In the genomic region with DNA sequence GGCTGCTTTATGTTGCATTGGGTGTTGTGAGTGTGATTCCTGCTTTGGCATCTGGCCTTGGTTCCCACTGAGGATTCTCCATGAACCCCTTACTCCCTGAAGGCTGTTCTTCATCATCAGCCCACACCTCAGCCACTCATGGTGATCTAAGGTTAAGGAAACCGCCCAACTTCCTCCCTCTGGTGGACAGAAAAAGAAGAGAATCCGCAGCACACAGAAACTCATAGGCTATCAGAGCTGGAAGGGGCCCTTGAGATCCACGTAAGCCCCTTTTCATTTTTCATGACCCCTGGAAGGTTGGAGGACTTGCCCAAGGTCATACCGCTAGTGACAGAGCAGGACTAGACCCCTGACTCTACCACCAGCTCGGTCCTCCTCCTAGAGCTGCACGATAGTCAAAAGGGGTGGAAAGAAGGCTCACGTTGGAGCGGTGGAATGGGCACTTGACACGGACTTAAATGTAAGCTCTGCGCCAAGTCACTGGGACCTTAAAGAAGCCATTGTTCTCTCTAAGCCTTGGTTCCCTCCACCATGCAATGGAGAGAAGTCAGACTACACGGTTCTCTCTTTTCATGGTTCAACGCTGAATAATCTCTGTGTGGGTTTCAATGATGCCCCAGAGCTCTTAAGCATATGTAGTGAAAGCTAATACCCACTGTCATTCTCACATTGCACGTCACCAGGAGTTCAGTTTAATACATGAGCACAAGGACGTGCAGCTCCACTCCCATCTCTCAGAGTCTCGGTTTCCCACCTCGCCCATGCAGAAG, we compare ENCODE assay signal across 8 cellular contexts.
DNase-seq lines count a peak whose midpoint lies in the region; ATAC-seq, FAIRE-seq and TF ChIP-seq lines count a peak whose summit lies in the region.

No MANE protein-coding gene starts in this region.

- H3K27ac Mint-ChIP-seq in nephron progenitor cell = no peak overlapping the region

- no peaks in the 10 kb centered on the region for H3K79me2 ChIP-seq in OCI-LY1 (ENCODE audit: insufficient read depth, low read length)
- H3K79me2 ChIP-seq in GM12878 (ENCODE audit: control insufficient read depth, insufficient read depth, low read length) = no peaks in the 10 kb centered on the region

- H3K36me3 Mint-ChIP-seq in nephron progenitor cell (ENCODE audit: low read depth) = no peaks in the 10 kb centered on the region

- H3F3A ChIP-seq in OCI-LY1 (ENCODE audit: insufficient read depth, low read length) = no peaks in the 10 kb centered on the region

- POLR2A ChIA-PET in GM12878 (lab: Charles Lee) = no interaction called here

- peaks cover 36% of the 10 kb centered on the region for H3K4me1 Mint-ChIP-seq in nephron progenitor cell

- peaks cover 2% of the 10 kb centered on the region for H3K27me3 Mint-ChIP-seq in nephron progenitor cell (ENCODE audit: low read depth, poor library complexity)

- no peaks in the 10 kb centered on the region for H3K9me3 Mint-ChIP-seq in nephron progenitor cell

- H3K4me3 Mint-ChIP-seq in nephron progenitor cell = no peak overlapping the region

- TF ChIP-seq EP300 in GM12878 (IDR thresholded peaks at IDR 0.05; ENCODE audit: borderline replicate concordance in 1 of 2, control insufficient read depth in 1 of 2, low read depth in 2 of 2, low read length in 2 of 2) = no peak

- RAD21 ChIA-PET in GM12878 (lab: Charles Lee; ENCODE audit: unreplicated experiment) = interaction anchor here (0.6 to 2.2 kb wide), 13 partner anchors 11 to 324 kb away, joined by 3 to 12 read pairs (median 3); partner anchors contain the start of gene UBASH3B

- BruUV-seq in GM12878 (replicated peaks; lab: Mats Ljungman, UMichigan) = no TSS peak

- H2AFZ ChIP-seq in OCI-LY1 (ENCODE audit: low read length) (no peak overlapping the region), GM12878 (ENCODE audit: control insufficient read depth, low read depth, low read length) (no peak overlapping the region)

- WGBS in GM12878 (ENCODE audit: insufficient coverage, insufficient replicate concordance, low lambda C conversion rate, missing lambda C conversion rate) = 38% methylated on average over 16 of the region's 16 CpGs

- H4K20me1 ChIP-seq in OCI-LY1 (ENCODE audit: insufficient read depth, low read length) = no peaks in the 10 kb centered on the region
- no peaks in the 10 kb centered on the region for H4K20me1 ChIP-seq in GM12878 (ENCODE audit: control insufficient read depth, insufficient read depth)

- H3K4me3 ChIP-seq in AG10803 (ENCODE audit: low read length) (no peak overlapping the region), OCI-LY1 (ENCODE audit: low read depth, low read length, poor library complexity, severe bottlenecking) (no peak overlapping the region), GM12878 (no peak overlapping the region)

- SMC1A ChIA-PET in GM12878 (lab: Charles Lee; ENCODE audit: uncharacterized antibody, unreplicated experiment) = interaction anchor here (0.6 to 3.4 kb wide), 18 partner anchors 9 to 492 kb away, joined by 3 to 18 read pairs (median 6); partner anchors contain the start of gene UBASH3B

- H3K36me3 ChIP-seq in OCI-LY1 (ENCODE audit: insufficient read depth, low read length) (no peaks in the 10 kb centered on the region), GM12878 (ENCODE audit: control insufficient read depth in 2 of 2, insufficient read depth in 2 of 2, low read length in 1 of 2) (no peaks in the 10 kb centered on the region)

- CTCF ChIA-PET in GM12878 (lab: Yijun Ruan, JAX) = interaction anchor here (0.6 to 5.0 kb wide), 29 partner anchors 9 to 294 kb away, joined by 3 to 45 read pairs (median 6); partner anchors contain the start of gene UBASH3B

- H3K9me2 ChIP-seq in OCI-LY1 (ENCODE audit: low read depth, low read length) = no peaks in the 10 kb centered on the region

- no peak overlapping the region for H3K27ac ChIP-seq in OCI-LY1 (ENCODE audit: low read depth, low read length, poor library complexity, severe bottlenecking)
- no peak overlapping the region for H3K27ac ChIP-seq in GM12878 (ENCODE audit: control insufficient read depth, insufficient read depth)

- H3K9ac ChIP-seq in OCI-LY1 (ENCODE audit: low read length) (no peak overlapping the region), GM12878 (ENCODE audit: control insufficient read depth, insufficient read depth, low read length) (no peak overlapping the region)

- TF ChIP-seq RAD21 in GM12878 (IDR thresholded peaks at IDR 0.05; ENCODE audit: insufficient read depth, low read depth, low read length) = peak; percentile 74

- H3K4me1 ChIP-seq in OCI-LY1 (ENCODE audit: insufficient read depth, low read length, severe bottlenecking) (peaks cover 27% of the 10 kb centered on the region), GM12878 (ENCODE audit: control insufficient read depth, insufficient read depth, low read length) (0 out of 2 replicates have a peak, but pooled peaks cover 3% of the 10 kb centered on the region)

- DNase-seq in AG10803 (ENCODE audit: low read depth) (no peak), GM12878 (ENCODE audit: low read depth, low spot score) (no peak), nephron progenitor cell (no peak), SHP77 treated with DMSO at 0.1 percent for 48 hours (lab: John Stamatoyannopoulos, UW) (no peak), dedifferentiated amniotic fluid mesenchymal stem cell (ENCODE audit: extremely low spot score) (no peak)

- no peak overlapping the region for H3K4me2 ChIP-seq in OCI-LY1 (ENCODE audit: low read length)
- H3K4me2 ChIP-seq in GM12878 (ENCODE audit: control insufficient read depth, insufficient read depth) = no peak overlapping the region

- TF ChIP-seq CTCF in AG10803 (conservative IDR thresholded peaks at IDR 0.05; ENCODE audit: low read length) = peak; percentile 39
- peak; percentile 69 for TF ChIP-seq CTCF in OCI-LY1 (IDR thresholded peaks at IDR 0.05; ENCODE audit: low read length)
- peak; percentile 47 to 66 (median 58); a peak in 5 of 6 replicates for TF ChIP-seq CTCF in GM12878 (IDR thresholded peaks at IDR 0.05 in 2 of 3, conservative IDR thresholded peaks at IDR 0.05 in 1 of 3; ENCODE audit: control insufficient read depth in 2 of 3, extremely low read depth in 1 of 3, insufficient read depth in 1 of 3, low read depth in 3 of 3, low read length in 3 of 3)
- TF ChIP-seq CTCF in nephron progenitor cell (IDR thresholded peaks at IDR 0.05) = peak; percentile 33

- in situ Hi-C loops in GM12878 (cut with MboI) = loop anchor here (5.0 kb wide), 1 partner anchor 122 kb away; no protein-coding TSS in a partner anchor

- ATAC-seq in GM18907 (IDR thresholded peaks at IDR 0.05; ENCODE audit: unreplicated experiment) (peak; percentile 53), GM12878 (peak; percentile 87), GM18870 (IDR thresholded peaks at IDR 0.05; ENCODE audit: unreplicated experiment) (no peak)

- intact Hi-C loops in GM12878 (cut with micrococcal nuclease; ENCODE audit: unreplicated experiment) = loop anchor here (1.0 kb wide), 2 partner anchors 125 to 174 kb away; no protein-coding TSS in a partner anchor

- no peaks in the 10 kb centered on the region for H3K27me3 ChIP-seq in OCI-LY1 (ENCODE audit: insufficient read depth, low read length)
- H3K27me3 ChIP-seq in GM12878 (replicated peaks in 1 of 2; ENCODE audit: control insufficient read depth in 2 of 2, insufficient read depth in 2 of 2, low read length in 1 of 2) = no peaks in the 10 kb centered on the region; a peak in 2 of 4 replicates

- TF ChIP-seq POLR2A in GM12878 (IDR thresholded peaks at IDR 0.05; ENCODE audit: low read depth, low read length) = no peak

- no peaks in the 10 kb centered on the region for H3K9me3 ChIP-seq in OCI-LY1 (ENCODE audit: low read length)
- H3K9me3 ChIP-seq in GM12878 (replicated peaks; ENCODE audit: control insufficient read depth, insufficient read depth, low read length) = no peaks in the 10 kb centered on the region

- FAIRE-seq in GM12878 (lab: Jason Lieb, UNC) = no peak

TF ChIP-seq in GM12878, 131 proteins besides CTCF, POLR2A, EP300 and RAD21:
- TF ChIP-seq SMC3 (IDR thresholded peaks at IDR 0.05; ENCODE audit: borderline replicate concordance, low read length) (peak; percentile 75), RUNX3 (IDR thresholded peaks at IDR 0.05; ENCODE audit: low read length) (peak; percentile 47), CHD2 (IDR thresholded peaks at IDR 0.05; ENCODE audit: borderline replicate concordance, low read depth, low read length) (no peak), YY1 (IDR thresholded peaks at IDR 0.05; ENCODE audit: low read depth, low read length) (peak; percentile 44; the same call in 1 of the 2 replicates)
